In genomic region chr2:61575447-61575859, GRCh38 we compare ENCODE assay signal across 1 cellular context.
TF ChIP-seq lines count a peak whose summit lies in the region.

No MANE protein-coding gene starts in this region.

TF ChIP-seq in GM23338, 12 proteins besides CTCF, POLR2A, EP300 and RAD21 (continued from another document):
- TF ChIP-seq, protein P1, sequence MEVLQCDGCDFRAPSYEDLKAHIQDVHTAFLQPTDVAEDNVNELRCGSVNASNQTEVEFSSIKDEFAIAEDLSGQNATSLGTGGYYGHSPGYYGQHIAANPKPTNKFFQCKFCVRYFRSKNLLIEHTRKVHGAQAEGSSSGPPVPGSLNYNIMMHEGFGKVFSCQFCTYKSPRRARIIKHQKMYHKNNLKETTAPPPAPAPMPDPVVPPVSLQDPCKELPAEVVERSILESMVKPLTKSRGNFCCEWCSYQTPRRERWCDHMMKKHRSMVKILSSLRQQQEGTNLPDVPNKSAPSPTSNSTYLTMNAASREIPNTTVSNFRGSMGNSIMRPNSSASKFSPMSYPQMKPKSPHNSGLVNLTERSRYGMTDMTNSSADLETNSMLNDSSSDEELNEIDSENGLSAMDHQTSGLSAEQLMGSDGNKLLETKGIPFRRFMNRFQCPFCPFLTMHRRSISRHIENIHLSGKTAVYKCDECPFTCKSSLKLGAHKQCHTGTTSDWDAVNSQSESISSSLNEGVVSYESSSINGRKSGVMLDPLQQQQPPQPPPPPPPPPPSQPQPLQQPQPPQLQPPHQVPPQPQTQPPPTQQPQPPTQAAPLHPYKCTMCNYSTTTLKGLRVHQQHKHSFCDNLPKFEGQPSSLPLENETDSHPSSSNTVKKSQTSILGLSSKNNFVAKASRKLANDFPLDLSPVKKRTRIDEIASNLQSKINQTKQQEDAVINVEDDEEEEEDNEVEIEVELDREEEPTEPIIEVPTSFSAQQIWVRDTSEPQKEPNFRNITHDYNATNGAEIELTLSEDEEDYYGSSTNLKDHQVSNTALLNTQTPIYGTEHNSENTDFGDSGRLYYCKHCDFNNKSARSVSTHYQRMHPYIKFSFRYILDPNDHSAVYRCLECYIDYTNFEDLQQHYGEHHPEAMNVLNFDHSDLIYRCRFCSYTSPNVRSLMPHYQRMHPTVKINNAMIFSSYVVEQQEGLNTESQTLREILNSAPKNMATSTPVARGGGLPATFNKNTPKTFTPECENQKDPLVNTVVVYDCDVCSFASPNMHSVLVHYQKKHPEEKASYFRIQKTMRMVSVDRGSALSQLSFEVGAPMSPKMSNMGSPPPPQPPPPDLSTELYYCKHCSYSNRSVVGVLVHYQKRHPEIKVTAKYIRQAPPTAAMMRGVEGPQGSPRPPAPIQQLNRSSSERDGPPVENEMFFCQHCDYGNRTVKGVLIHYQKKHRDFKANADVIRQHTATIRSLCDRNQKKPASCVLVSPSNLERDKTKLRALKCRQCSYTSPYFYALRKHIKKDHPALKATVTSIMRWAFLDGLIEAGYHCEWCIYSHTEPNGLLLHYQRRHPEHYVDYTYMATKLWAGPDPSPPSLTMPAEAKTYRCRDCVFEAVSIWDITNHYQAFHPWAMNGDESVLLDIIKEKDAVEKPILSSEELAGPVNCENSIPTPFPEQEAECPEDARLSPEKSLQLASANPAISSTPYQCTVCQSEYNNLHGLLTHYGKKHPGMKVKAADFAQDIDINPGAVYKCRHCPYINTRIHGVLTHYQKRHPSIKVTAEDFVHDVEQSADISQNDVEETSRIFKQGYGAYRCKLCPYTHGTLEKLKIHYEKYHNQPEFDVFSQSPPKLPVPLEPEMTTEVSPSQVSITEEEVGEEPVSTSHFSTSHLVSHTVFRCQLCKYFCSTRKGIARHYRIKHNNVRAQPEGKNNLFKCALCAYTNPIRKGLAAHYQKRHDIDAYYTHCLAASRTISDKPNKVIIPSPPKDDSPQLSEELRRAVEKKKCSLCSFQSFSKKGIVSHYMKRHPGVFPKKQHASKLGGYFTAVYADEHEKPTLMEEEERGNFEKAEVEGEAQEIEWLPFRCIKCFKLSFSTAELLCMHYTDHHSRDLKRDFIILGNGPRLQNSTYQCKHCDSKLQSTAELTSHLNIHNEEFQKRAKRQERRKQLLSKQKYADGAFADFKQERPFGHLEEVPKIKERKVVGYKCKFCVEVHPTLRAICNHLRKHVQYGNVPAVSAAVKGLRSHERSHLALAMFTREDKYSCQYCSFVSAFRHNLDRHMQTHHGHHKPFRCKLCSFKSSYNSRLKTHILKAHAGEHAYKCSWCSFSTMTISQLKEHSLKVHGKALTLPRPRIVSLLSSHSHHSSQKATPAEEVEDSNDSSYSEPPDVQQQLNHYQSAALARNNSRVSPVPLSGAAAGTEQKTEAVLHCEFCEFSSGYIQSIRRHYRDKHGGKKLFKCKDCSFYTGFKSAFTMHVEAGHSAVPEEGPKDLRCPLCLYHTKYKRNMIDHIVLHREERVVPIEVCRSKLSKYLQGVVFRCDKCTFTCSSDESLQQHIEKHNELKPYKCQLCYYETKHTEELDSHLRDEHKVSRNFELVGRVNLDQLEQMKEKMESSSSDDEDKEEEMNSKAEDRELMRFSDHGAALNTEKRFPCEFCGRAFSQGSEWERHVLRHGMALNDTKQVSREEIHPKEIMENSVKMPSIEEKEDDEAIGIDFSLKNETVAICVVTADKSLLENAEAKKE (CRISPR knock-in tag; IDR thresholded peaks at IDR 0.05): no peak
- no peak for TF ChIP-seq POLR2AphosphoS5 (IDR thresholded peaks at IDR 0.05; ENCODE audit: low read depth)
- TF ChIP-seq CREB1 (CRISPR knock-in tag; IDR thresholded peaks at IDR 0.05; ENCODE audit: low read depth): no peak
- TF ChIP-seq, protein P2, sequence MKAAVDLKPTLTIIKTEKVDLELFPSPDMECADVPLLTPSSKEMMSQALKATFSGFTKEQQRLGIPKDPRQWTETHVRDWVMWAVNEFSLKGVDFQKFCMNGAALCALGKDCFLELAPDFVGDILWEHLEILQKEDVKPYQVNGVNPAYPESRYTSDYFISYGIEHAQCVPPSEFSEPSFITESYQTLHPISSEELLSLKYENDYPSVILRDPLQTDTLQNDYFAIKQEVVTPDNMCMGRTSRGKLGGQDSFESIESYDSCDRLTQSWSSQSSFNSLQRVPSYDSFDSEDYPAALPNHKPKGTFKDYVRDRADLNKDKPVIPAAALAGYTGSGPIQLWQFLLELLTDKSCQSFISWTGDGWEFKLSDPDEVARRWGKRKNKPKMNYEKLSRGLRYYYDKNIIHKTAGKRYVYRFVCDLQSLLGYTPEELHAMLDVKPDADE (IDR thresholded peaks at IDR 0.05): no peak
- no peak for TF ChIP-seq EZH2phosphoT487 (IDR thresholded peaks at IDR 0.05; ENCODE audit: unreplicated experiment)
- no peak for TF ChIP-seq EZH2 (IDR thresholded peaks at IDR 0.05; ENCODE audit: low read depth, unreplicated experiment)
- no peak for TF ChIP-seq STAT1 (IDR thresholded peaks at IDR 0.05; ENCODE audit: unreplicated experiment)
